ENCODE assay signal across 1 cellular context in genomic region chr5:140346348-140347221, GRCh38.
TF ChIP-seq lines count a peak whose summit lies in the region.

HBEGF (minus strand) TSS chr5:140346603; CDS start chr5:140346328, 275 bp downstream.

TF ChIP-seq in K562, 482 proteins besides CTCF, POLR2A, EP300 and RAD21 (continued from another document):
- TF ChIP-seq USF2 (CRISPR knock-in tag; IDR thresholded peaks at IDR 0.05) (no peak; the same call in 1 of the 2 replicates), EWSR1 (IDR thresholded peaks at IDR 0.05; ENCODE audit: borderline replicate concordance, low read depth, partially characterized antibody) (no peak)
